Comparison of ENCODE assay signal across 1 cellular context in genomic region chr17:18261146-18261515, GRCh38.
TF ChIP-seq lines count a peak whose summit lies in the region.

No MANE protein-coding gene starts in this region.

TF ChIP-seq in H1, 55 proteins besides CTCF, POLR2A, EP300 and RAD21:
- TF ChIP-seq ATF2 (IDR thresholded peaks at IDR 0.05; ENCODE audit: low read length): 0 out of 2 replicates have a peak, but pooled peaks have one; percentile 6
- TF ChIP-seq BACH1 (IDR thresholded peaks at IDR 0.05; ENCODE audit: low read length): no peak
TF ChIP-seq in H1: peak in this region for 1.
